Comparison of ENCODE assay signal across 12 cellular contexts in the genomic region with DNA sequence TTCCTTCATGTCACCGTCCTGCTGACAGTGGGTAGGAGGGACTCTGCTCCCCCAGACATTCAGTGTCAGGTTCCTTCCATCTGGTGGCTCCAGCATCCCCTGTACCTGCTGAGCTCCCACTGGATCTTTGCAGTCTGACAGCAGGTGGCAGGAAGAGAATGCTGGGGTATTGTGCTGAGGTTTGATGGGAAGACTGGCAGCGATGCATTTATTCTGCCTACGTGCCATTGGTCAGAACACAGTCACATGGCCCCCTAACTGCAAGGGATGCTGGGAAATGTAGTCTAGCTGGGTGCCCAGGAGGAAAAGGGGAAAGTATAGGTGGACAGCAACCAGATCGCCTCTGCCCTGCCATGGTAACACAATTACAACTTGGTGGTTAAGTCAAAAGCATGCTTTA. TPM values are rescaled to one million over a fixed set of nuclear protein-coding genes. Genes with fewer than 3 reads are reported as not detected.
DNase-seq lines count a peak whose midpoint lies in the region; ATAC-seq and TF ChIP-seq lines count a peak whose summit lies in the region.
"Had no signal": no experiment of that assay in that cellular context is flagged by ENCODE, and none has a peak within 500 bp of the region (broad histone marks: within the 10 kb centered on the region; RNA-seq: fewer than 3 reads in every experiment).

No MANE protein-coding gene starts in this region.

- no peaks in the 10 kb centered on the region for H3K9me2 ChIP-seq in HCT116 (ENCODE audit: insufficient read depth)

- ATAC-seq in HCT116 (peak; percentile 88), GM21526 (IDR thresholded peaks at IDR 0.05; ENCODE audit: low FRiP score, unreplicated experiment) (no peak)
- ATAC-seq: stimulated activated naive CD8-positive, alpha-beta T cell treated with anti-CD3 and anti-CD28 coated beads, Interleukin-15, Interleukin-2, amounts not matched to agents 100 U/mL and 50 U/mL, for 24 hours had no signal

- peak overlapping the region; percentile 35 for H2AFZ ChIP-seq in HCT116 (ENCODE audit: low read depth, low read length, poor library complexity, severe bottlenecking)
- H2AFZ ChIP-seq: parathyroid adenoma had no signal

- in situ Hi-C loops in brain microvascular endothelial cell (cut with HindIII; ENCODE audit: low pct_ligation_motif_present, low sequenced_read_pairs): no loop called here
- in situ Hi-C loops in GM13976 (cut with MboI; ENCODE audit: low sequenced_read_pairs, unreplicated experiment): no loop called here

- H3K27ac ChIP-seq in HCT116 (ENCODE audit: low read depth, low read length) (no peak overlapping the region), RWPE1 (no peak overlapping the region), brain microvascular endothelial cell (no peak overlapping the region)
- H3K27ac ChIP-seq: parathyroid adenoma had no signal

- no TSS peak for BruUV-seq in HCT116 (replicated peaks; lab: Mats Ljungman, UMichigan)

- 0 out of 6 replicates have a peak, but pooled peaks of 1 of the 3 experiments have one; percentile 11 for TF ChIP-seq CTCF in HCT116 (IDR thresholded peaks at IDR 0.05 in 2 of 3, conservative IDR thresholded peaks at IDR 0.05 in 1 of 3; ENCODE audit: borderline replicate concordance in 1 of 3, insufficient read depth in 1 of 3, low read depth in 2 of 3, low read length in 2 of 3)
- no peak for TF ChIP-seq CTCF in RWPE1 (conservative IDR thresholded peaks at IDR 0.05; ENCODE audit: low read depth)
- no peak for TF ChIP-seq CTCF in brain microvascular endothelial cell (IDR thresholded peaks at IDR 0.05; ENCODE audit: low read depth, low read length, missing control alignments)
- no peak for TF ChIP-seq CTCF in GM13976 (IDR thresholded peaks at IDR 0.05; ENCODE audit: borderline replicate concordance, control extremely low read depth, extremely low read depth, insufficient read depth, missing control alignments)

- POLR2A ChIA-PET in HCT116 (lab: Charles Lee): no interaction called here
- POLR2A ChIA-PET in RWPE1 (lab: Yijun Ruan, JAX; ENCODE audit: low non-redundant PET): interaction anchor here (0.6 kb wide), 1 partner anchor 10 kb away, joined by 3 read pairs; no protein-coding TSS in a partner anchor

- H3K27me3 ChIP-seq in HCT116 (ENCODE audit: insufficient read depth, low read length) (0 out of 2 replicates have a peak, but pooled peaks cover 4% of the 10 kb centered on the region), brain microvascular endothelial cell (replicated peaks) (no peaks in the 10 kb centered on the region)

- H3K36me3 ChIP-seq in HCT116 (ENCODE audit: control insufficient read depth in 1 of 2, insufficient read depth in 2 of 2, low read length in 2 of 2) (no peaks in the 10 kb centered on the region), brain microvascular endothelial cell (replicated peaks) (no peaks in the 10 kb centered on the region)

- peak; percentile 36; the same call in 1 of the 2 replicates for TF ChIP-seq RAD21 in HCT116 (IDR thresholded peaks at IDR 0.05; ENCODE audit: low read depth)

- no peaks in the 10 kb centered on the region for H3K79me2 ChIP-seq in HCT116 (ENCODE audit: insufficient read depth, low read length)
- H3K79me2 ChIP-seq: parathyroid adenoma had no signal

- no peaks in the 10 kb centered on the region for H3K9me3 ChIP-seq in HCT116 (ENCODE audit: control insufficient read depth in 1 of 2, insufficient read depth in 1 of 2, low read depth in 1 of 2, low read length in 2 of 2)

- CTCF ChIA-PET in HCT116 (lab: Charles Lee) (no interaction called here), RWPE1 (lab: Yijun Ruan, JAX) (interaction anchor here (0.6 kb wide), 1 partner anchor 769 kb away, joined by 3 read pairs; no protein-coding TSS in a partner anchor)

- DNase-seq in DMS153 treated with DMSO at 0.1 percent for 48 hours (lab: John Stamatoyannopoulos, UW; ENCODE audit: unreplicated experiment) (peak; percentile 24), HCT116 (ENCODE audit: low read depth, low spot score) (peak; percentile 41), RWPE1 (ENCODE audit: low spot score) (peak; percentile 23), iPS-NIHi7 (ENCODE audit: extremely low spot score) (peak; percentile 84), brain microvascular endothelial cell (no peak), GM13976 (ENCODE audit: low spot score) (no peak)
- DNase-seq: activated CD8-positive, alpha-beta memory T cell treated with anti-CD3 and anti-CD28 coated beads, Interleukin-2, amount 50 U/mL, for 4 hours; stimulated activated naive CD8-positive, alpha-beta T cell treated with anti-CD3 and anti-CD28 coated beads, Interleukin-15, Interleukin-2, amounts not matched to agents 100 U/mL and 50 U/mL, for 24 hours; T1000 had no signal

- no peak overlapping the region for H3K4me2 ChIP-seq in HCT116 (ENCODE audit: low read length)

- no peaks in the 10 kb centered on the region for H3K4me1 ChIP-seq in HCT116 (ENCODE audit: control insufficient read depth in 1 of 2, insufficient read depth in 2 of 2, low read length in 2 of 2)
- H3K4me1 ChIP-seq: parathyroid adenoma had no signal

- TF ChIP-seq POLR2A in HCT116 (IDR thresholded peaks at IDR 0.05; ENCODE audit: borderline replicate concordance, extremely low read depth, insufficient read depth, insufficient read length): no peak

- intact Hi-C loops in HCT116 (cut with micrococcal nuclease): no loop called here

- H3K9ac ChIP-seq in HCT116 (ENCODE audit: low read length): no peak overlapping the region
- H3K9ac ChIP-seq: parathyroid adenoma had no signal

- H3K4me3 ChIP-seq in HCT116 (replicated peaks in 1 of 2; ENCODE audit: low read depth in 1 of 2, low read length in 2 of 2) (no peak overlapping the region), brain microvascular endothelial cell (ENCODE audit: low read depth, low read length) (no peak overlapping the region)
- H3K4me3 ChIP-seq: lung had no signal

- RAD21 ChIA-PET in HCT116 (lab: Charles Lee; ENCODE audit: low non-redundant PET in 1 of 2, low total read pairs in 2 of 2, uncharacterized antibody in 2 of 2, unreplicated experiment in 2 of 2): no interaction called here

- no peaks in the 10 kb centered on the region for H4K20me1 ChIP-seq in HCT116 (ENCODE audit: insufficient read depth)

TF ChIP-seq in HCT116, 20 proteins besides CTCF, POLR2A, EP300 and RAD21:
- TF ChIP-seq CEBPB (IDR thresholded peaks at IDR 0.05; ENCODE audit: low read depth) (no peak), SIN3A (IDR thresholded peaks at IDR 0.05; ENCODE audit: low read depth) (no peak), ZNF274 (IDR thresholded peaks at IDR 0.05; ENCODE audit: low read depth, low read length) (no peak), POLR2AphosphoS5 (IDR thresholded peaks at IDR 0.05; ENCODE audit: low read depth, low read length) (no peak), SP1 (IDR thresholded peaks at IDR 0.05; ENCODE audit: low read depth) (peak; percentile 50), YY1 (IDR thresholded peaks at IDR 0.05; ENCODE audit: extremely low read depth, insufficient replicate concordance, low read depth, low read length) (no peak), EZH2 (IDR thresholded peaks at IDR 0.05) (no peak), FOSL1 (IDR thresholded peaks at IDR 0.05; ENCODE audit: low read depth) (no peak)
- TF ChIP-seq, protein P1, sequence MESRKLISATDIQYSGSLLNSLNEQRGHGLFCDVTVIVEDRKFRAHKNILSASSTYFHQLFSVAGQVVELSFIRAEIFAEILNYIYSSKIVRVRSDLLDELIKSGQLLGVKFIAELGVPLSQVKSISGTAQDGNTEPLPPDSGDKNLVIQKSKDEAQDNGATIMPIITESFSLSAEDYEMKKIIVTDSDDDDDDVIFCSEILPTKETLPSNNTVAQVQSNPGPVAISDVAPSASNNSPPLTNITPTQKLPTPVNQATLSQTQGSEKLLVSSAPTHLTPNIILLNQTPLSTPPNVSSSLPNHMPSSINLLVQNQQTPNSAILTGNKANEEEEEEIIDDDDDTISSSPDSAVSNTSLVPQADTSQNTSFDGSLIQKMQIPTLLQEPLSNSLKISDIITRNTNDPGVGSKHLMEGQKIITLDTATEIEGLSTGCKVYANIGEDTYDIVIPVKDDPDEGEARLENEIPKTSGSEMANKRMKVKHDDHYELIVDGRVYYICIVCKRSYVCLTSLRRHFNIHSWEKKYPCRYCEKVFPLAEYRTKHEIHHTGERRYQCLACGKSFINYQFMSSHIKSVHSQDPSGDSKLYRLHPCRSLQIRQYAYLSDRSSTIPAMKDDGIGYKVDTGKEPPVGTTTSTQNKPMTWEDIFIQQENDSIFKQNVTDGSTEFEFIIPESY (IDR thresholded peaks at IDR 0.05; ENCODE audit: extremely low read depth, insufficient replicate concordance, low read length): no peak

RNA-seq across cellular contexts. Expression of a gene that starts 44.4 kb away (rescaled TPM):
- total RNA-seq in HCT116 (2021; ENCODE audit: unreplicated experiment): 2.0 TPM
- 0.89 and 1.1 TPM in 2 replicates for polyA plus RNA-seq in HCT116 (2012)

Comparison
In these comparisons a context has a peak if more than half of its experiments do, and no peak if none do; other contexts are left out.
1. DNase-seq: peak in DMS153 treated with DMSO at 0.1 percent for 48 hours (single experiment), HCT116 (single experiment), RWPE1 (single experiment) and iPS-NIHi7 (single experiment); none in brain microvascular endothelial cell (single experiment) and GM13976 (single experiment).